ENCODE assay signal across 7 cellular contexts in genomic region chr3:9976736-9977709, GRCh38. TPM values are rescaled to one million over a fixed set of nuclear protein-coding genes. Genes with fewer than 3 reads are reported as not detected.
A peak's percentile ranks its signal among the peaks of the same experiment; 100 is the strongest.
DNase-seq lines count a peak whose midpoint lies in the region; ATAC-seq and TF ChIP-seq lines count a peak whose summit lies in the region.

No MANE protein-coding gene starts in this region.

- no peaks in the 10 kb centered on the region for H3K9me3 Mint-ChIP-seq in stimulated activated naive B cell treated with anti-CD40 and anti-IgM and Interleukin-4, amounts not matched to agents 10 μg/mL and 1 μg/mL and 100 μg/mL, for 72 hours

- peak overlapping the region; percentile 27 for H3K27ac Mint-ChIP-seq in stimulated activated naive B cell treated with anti-CD40 and anti-IgM and Interleukin-4, amounts not matched to agents 10 μg/mL and 1 μg/mL and 100 μg/mL, for 72 hours

- intact Hi-C loops in HCT116 (cut with micrococcal nuclease): no loop called here

- H3K27ac ChIP-seq in HCT116 (ENCODE audit: low read depth, low read length): peak overlapping the region; percentile 24; the same call in 1 of the 2 replicates

- peaks cover 14 to 43% of the 10 kb centered on the region in 2 donors for H3K4me1 Mint-ChIP-seq in stimulated activated naive B cell treated with anti-CD40 and anti-IgM and Interleukin-4, amounts not matched to agents 10 μg/mL and 1 μg/mL and 100 μg/mL, for 72 hours

- peaks cover 19 to 21% of the 10 kb centered on the region in 2 experiments for H3K4me1 ChIP-seq in HCT116 (ENCODE audit: control insufficient read depth in 1 of 2, insufficient read depth in 2 of 2, low read length in 2 of 2)

- TF ChIP-seq RAD21 in HCT116 (IDR thresholded peaks at IDR 0.05; ENCODE audit: low read depth): 0 out of 2 replicates have a peak, but pooled peaks have one; percentile 6

- no peaks in the 10 kb centered on the region for H3K27me3 ChIP-seq in HCT116 (ENCODE audit: insufficient read depth, low read length)

- CTCF ChIA-PET in HCT116 (lab: Charles Lee): interaction anchor here (2.0 kb wide), 1 partner anchor 30 kb away, joined by 7 read pairs; no protein-coding TSS in a partner anchor

- TF ChIP-seq CTCF in HCT116 (IDR thresholded peaks at IDR 0.05 in 2 of 3, conservative IDR thresholded peaks at IDR 0.05 in 1 of 3; ENCODE audit: borderline replicate concordance in 1 of 3, insufficient read depth in 1 of 3, low read depth in 2 of 3, low read length in 2 of 3): no peak

- no peaks in the 10 kb centered on the region for H4K20me1 ChIP-seq in HCT116 (ENCODE audit: insufficient read depth)

- peak; percentile 85 for ATAC-seq in HCT116
- ATAC-seq in stimulated activated naive B cell treated with anti-CD40 and anti-IgM and Interleukin-4, amounts not matched to agents 10 μg/mL and 1 μg/mL and 100 μg/mL, for 72 hours (replicated peaks): peak; percentile 91 to 98

- peak overlapping the region in 1 of 2 donors; percentile 67 for H3K4me3 Mint-ChIP-seq in stimulated activated naive B cell treated with anti-CD40 and anti-IgM and Interleukin-4, amounts not matched to agents 10 μg/mL and 1 μg/mL and 100 μg/mL, for 72 hours

- peaks cover 15% of the 10 kb centered on the region for H3K79me2 ChIP-seq in HCT116 (ENCODE audit: insufficient read depth, low read length)

- peak overlapping the region; percentile 51 for H3K4me2 ChIP-seq in HCT116 (ENCODE audit: low read length)

- H3K36me3 ChIP-seq in HCT116 (ENCODE audit: control insufficient read depth in 1 of 2, insufficient read depth in 2 of 2, low read length in 2 of 2): peaks cover 2 to 3% of the 10 kb centered on the region in 2 experiments; a peak in 2 of 4 replicates

- no peaks in the 10 kb centered on the region for H3K27me3 Mint-ChIP-seq in stimulated activated naive B cell treated with anti-CD40 and anti-IgM and Interleukin-4, amounts not matched to agents 10 μg/mL and 1 μg/mL and 100 μg/mL, for 72 hours

- no peak for TF ChIP-seq POLR2A in HCT116 (IDR thresholded peaks at IDR 0.05; ENCODE audit: borderline replicate concordance, extremely low read depth, insufficient read depth, insufficient read length)

- no peak overlapping the region for H2AFZ ChIP-seq in HCT116 (ENCODE audit: low read depth, low read length, poor library complexity, severe bottlenecking)

- POLR2A ChIA-PET in HCT116 (lab: Charles Lee): interaction anchor here (0.6 to 0.9 kb wide), 3 partner anchors 10 to 34 kb away, joined by 3 to 5 read pairs (median 3); partner anchors contain the start of gene EMC3

- no peaks in the 10 kb centered on the region for H3K9me3 ChIP-seq in HCT116 (ENCODE audit: control insufficient read depth in 1 of 2, insufficient read depth in 1 of 2, low read depth in 1 of 2, low read length in 2 of 2)

- H3K36me3 Mint-ChIP-seq in stimulated activated naive B cell treated with anti-CD40 and anti-IgM and Interleukin-4, amounts not matched to agents 10 μg/mL and 1 μg/mL and 100 μg/mL, for 72 hours: peaks cover 34% of the 10 kb centered on the region in 2 donors

- H3K9me2 ChIP-seq in HCT116 (ENCODE audit: insufficient read depth): no peaks in the 10 kb centered on the region

- DNase-seq in HCT116 (ENCODE audit: low read depth, low spot score): peak; percentile 68
- DNase-seq in NOMO-1 (lab: John Stamatoyannopoulos, UW; ENCODE audit: unreplicated experiment in 2 of 2): peak; percentile 94 to 98
- DNase-seq in brain pericyte (ENCODE audit: low read depth, low spot score): peak; percentile 41
- peak; percentile 89 for DNase-seq in kidney glomerular epithelial cell (lab: John Stamatoyannopoulos, UW)
- peak; percentile 13 for DNase-seq in stimulated activated naive B cell treated with anti-CD40 and anti-IgM and Interleukin-4, amounts not matched to agents 10 μg/mL and 1 μg/mL and 100 μg/mL, for 72 hours
- no peak for DNase-seq in COR-L47 (lab: John Stamatoyannopoulos, UW)
- DNase-seq in germinal center (ENCODE audit: low spot score): no peak

- no peak overlapping the region for H3K4me3 ChIP-seq in HCT116 (replicated peaks in 1 of 2; ENCODE audit: low read depth in 1 of 2, low read length in 2 of 2)

- RAD21 ChIA-PET in HCT116 (lab: Charles Lee; ENCODE audit: low non-redundant PET in 1 of 2, low total read pairs in 2 of 2, uncharacterized antibody in 2 of 2, unreplicated experiment in 2 of 2): interaction anchor here in 1 of 2 experiments (1.0 kb wide), 1 partner anchor 11 kb away, joined by 4 read pairs; no protein-coding TSS in a partner anchor

- peak overlapping the region; percentile 1; the same call in 1 of the 2 replicates for H3K9ac ChIP-seq in HCT116 (ENCODE audit: low read length)

- no TSS peak for BruUV-seq in HCT116 (replicated peaks; lab: Mats Ljungman, UMichigan)

TF ChIP-seq in HCT116, 20 proteins besides CTCF, POLR2A, EP300 and RAD21 (continues in another document):
- TF ChIP-seq REST (IDR thresholded peaks at IDR 0.05; ENCODE audit: low read depth): no peak
- 0 out of 2 replicates have a peak, but pooled peaks have one; percentile 27 for TF ChIP-seq SRF (IDR thresholded peaks at IDR 0.05; ENCODE audit: low read depth)
- peak; percentile 98 for TF ChIP-seq SIN3A (IDR thresholded peaks at IDR 0.05; ENCODE audit: low read depth)
- no peak for TF ChIP-seq EGR1 (IDR thresholded peaks at IDR 0.05; ENCODE audit: low read depth)
- no peak for TF ChIP-seq TCF7L2 (IDR thresholded peaks at IDR 0.05; ENCODE audit: borderline replicate concordance, extremely low read depth, insufficient read depth, insufficient read length)
- TF ChIP-seq EZH2 (IDR thresholded peaks at IDR 0.05): no peak
- TF ChIP-seq EZH2phosphoT487 (IDR thresholded peaks at IDR 0.05; ENCODE audit: borderline replicate concordance): no peak
- peak; percentile 40; the same call in 1 of the 2 replicates for TF ChIP-seq POLR2AphosphoS5 (IDR thresholded peaks at IDR 0.05; ENCODE audit: low read depth, low read length)
- TF ChIP-seq ZNF274 (IDR thresholded peaks at IDR 0.05; ENCODE audit: low read depth, low read length): no peak
- peak; percentile 63 for TF ChIP-seq SP1 (IDR thresholded peaks at IDR 0.05; ENCODE audit: low read depth)
- TF ChIP-seq JUND (IDR thresholded peaks at IDR 0.05): peak; percentile 61; the same call in 1 of the 2 replicates
- TF ChIP-seq FOSL1 (IDR thresholded peaks at IDR 0.05; ENCODE audit: low read depth): peak; percentile 65
- TF ChIP-seq YY1 (IDR thresholded peaks at IDR 0.05; ENCODE audit: extremely low read depth, insufficient replicate concordance, low read depth, low read length): no peak
- TF ChIP-seq ATF3 (IDR thresholded peaks at IDR 0.05): no peak
- TF ChIP-seq CEBPB (IDR thresholded peaks at IDR 0.05; ENCODE audit: low read depth): peak; percentile 83
- TF ChIP-seq ZFX (IDR thresholded peaks at IDR 0.05): no peak
- TF ChIP-seq MAX (IDR thresholded peaks at IDR 0.05): peak; percentile 67
- no peak for TF ChIP-seq ELF1 (IDR thresholded peaks at IDR 0.05; ENCODE audit: borderline replicate concordance, low read depth)
- no peak; the same call in 1 of the 2 replicates for TF ChIP-seq CBX3 (IDR thresholded peaks at IDR 0.05; ENCODE audit: low read depth)

RNA-seq across cellular contexts. Expression of gene EMC3, which starts 9.6 kb away (rescaled TPM):
- total RNA-seq in HCT116 (2021; ENCODE audit: unreplicated experiment): 12.4 TPM
- 17.9 and 20.3 TPM in 2 replicates for polyA plus RNA-seq in HCT116 (2012)

RNA-seq across cellular contexts. Expression of gene PRRT3, which starts 24.8 kb away (rescaled TPM):
- total RNA-seq in HCT116 (2021; ENCODE audit: unreplicated experiment): 0.96 TPM
- 0.76 and 1.1 TPM in 2 replicates for polyA plus RNA-seq in HCT116 (2012)

RNA-seq across cellular contexts. Expression of gene CRELD1, which starts 43.4 kb away (rescaled TPM):
- total RNA-seq in HCT116 (2021; ENCODE audit: unreplicated experiment): 18.7 TPM
- 29.4 and 31.8 TPM in 2 replicates for polyA plus RNA-seq in HCT116 (2012)

RNA-seq across cellular contexts. Expression of gene FANCD2, which starts 49.2 kb away (rescaled TPM):
- total RNA-seq in HCT116 (2021; ENCODE audit: unreplicated experiment): 50.0 TPM
- 24.2 and 31.8 TPM in 2 replicates for polyA plus RNA-seq in HCT116 (2012)

Comparison
In these comparisons a context has a peak if more than half of its experiments do, and no peak if none do; other contexts are left out.
1. DNase-seq: peak in HCT116 (single experiment), NOMO-1 (2 of 2), brain pericyte (single experiment), kidney glomerular epithelial cell (single experiment) and stimulated activated naive B cell treated with anti-CD40 and anti-IgM and Interleukin-4, amounts not matched to agents 10 μg/mL and 1 μg/mL and 100 μg/mL, for 72 hours (single experiment); none in COR-L47 (single experiment) and germinal center (single experiment).